In the genomic region with DNA sequence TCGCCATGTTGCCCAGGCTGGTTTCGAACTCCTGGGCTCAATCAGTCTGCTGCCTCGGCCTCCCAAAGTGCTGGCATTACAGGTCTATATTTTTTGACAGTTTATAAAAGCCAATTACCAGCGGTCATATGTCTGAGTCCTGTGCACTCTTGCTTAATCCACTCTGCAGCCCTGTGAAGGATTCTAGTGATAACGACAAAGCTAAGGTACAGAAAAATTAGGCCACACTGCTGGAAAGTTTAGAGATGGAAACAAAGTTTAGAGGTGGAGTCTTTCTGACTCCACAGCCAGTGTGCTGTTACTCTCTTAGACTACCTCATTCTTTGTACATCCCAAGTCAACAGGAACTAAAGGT, we compare ENCODE assay signal across 8 cellular contexts. TPM values are rescaled to one million over a fixed set of nuclear protein-coding genes. Genes with fewer than 3 reads are reported as not detected.
DNase-seq lines count a peak whose midpoint lies in the region; ATAC-seq, FAIRE-seq and TF ChIP-seq lines count a peak whose summit lies in the region.

No MANE protein-coding gene starts in this region.

- no peak overlapping the region for H4K5ac ChIP-seq in mesendoderm (ENCODE audit: low read length)

- H2BK15ac ChIP-seq in mesendoderm (replicated peaks; ENCODE audit: low read depth) = no peak overlapping the region

- H3K23ac ChIP-seq in mesendoderm (ENCODE audit: low read length) = no peak overlapping the region

- H3K27ac ChIP-seq in left ventricle myocardium inferior (replicated peaks) (peak overlapping the region; percentile 97), GM12878 (ENCODE audit: control insufficient read depth, insufficient read depth) (peak overlapping the region; percentile 87), mesendoderm (ENCODE audit: low read depth, low read length) (no peak overlapping the region), vagina (peak overlapping the region; percentile 66)

- H3K9me3 ChIP-seq in left ventricle myocardium inferior (replicated peaks) (no peaks in the 10 kb centered on the region), GM12878 (replicated peaks; ENCODE audit: control insufficient read depth, insufficient read depth, low read length) (no peaks in the 10 kb centered on the region), vagina (no peaks in the 10 kb centered on the region)

- H2AK5ac ChIP-seq in mesendoderm (ENCODE audit: low read length) = no peak overlapping the region

- H3K36me3 ChIP-seq in left ventricle myocardium inferior = no peaks in the 10 kb centered on the region
- 0 out of 4 replicates have a peak, but pooled peaks cover 0 to 2% of the 10 kb centered on the region in 2 experiments for H3K36me3 ChIP-seq in GM12878 (ENCODE audit: control insufficient read depth in 2 of 2, insufficient read depth in 2 of 2, low read length in 1 of 2)
- H3K36me3 ChIP-seq in mesendoderm (ENCODE audit: control insufficient read depth, insufficient read depth, low read length) = no peaks in the 10 kb centered on the region
- H3K36me3 ChIP-seq in vagina = no peaks in the 10 kb centered on the region

- no peak for FAIRE-seq in GM12878 (lab: Jason Lieb, UNC)

- H3K79me2 ChIP-seq in GM12878 (ENCODE audit: control insufficient read depth, insufficient read depth, low read length) (peaks cover 33% of the 10 kb centered on the region), mesendoderm (ENCODE audit: control insufficient read depth, insufficient read depth, low read length) (no peaks in the 10 kb centered on the region)

- peak overlapping the region; percentile 89 for H3K56ac ChIP-seq in mesendoderm (ENCODE audit: low read length)

- H3K79me1 ChIP-seq in mesendoderm (ENCODE audit: low read length) = no peaks in the 10 kb centered on the region

- BruUV-seq in GM12878 (replicated peaks; lab: Mats Ljungman, UMichigan) = no TSS peak

- no peaks in the 10 kb centered on the region; the same call in 1 of the 2 replicates for H4K20me1 ChIP-seq in GM12878 (ENCODE audit: control insufficient read depth, insufficient read depth)

- H2BK5ac ChIP-seq in mesendoderm (ENCODE audit: low read length) = no peak overlapping the region

- intact Hi-C loops in left ventricle myocardium inferior (cut with micrococcal nuclease) (no loop called here), cardiac septum (cut with DNase I) (loop anchor here (10.0 kb wide), 1 partner anchor 377 kb away; the partner anchor contains the start of gene RSU1), GM12878 (cut with micrococcal nuclease; ENCODE audit: unreplicated experiment) (loop anchor here (5.0 to 10.0 kb wide), 2 partner anchors 337 to 380 kb away; partner anchors contain the start of gene RSU1), vagina (cut with DNase I) (no loop called here)

- no peak for TF ChIP-seq CTCF in left ventricle myocardium inferior (IDR thresholded peaks at IDR 0.05; ENCODE audit: borderline replicate concordance)
- no peak for TF ChIP-seq CTCF in GM12878 (IDR thresholded peaks at IDR 0.05 in 2 of 3, conservative IDR thresholded peaks at IDR 0.05 in 1 of 3; ENCODE audit: control insufficient read depth in 2 of 3, extremely low read depth in 1 of 3, insufficient read depth in 1 of 3, low read depth in 3 of 3, low read length in 3 of 3)
- no peak for TF ChIP-seq CTCF in vagina (IDR thresholded peaks at IDR 0.05)

- CTCF ChIA-PET in GM12878 (lab: Yijun Ruan, JAX) = interaction anchor here (0.7 to 1.0 kb wide), 3 partner anchors 9 to 133 kb away, joined by 3 read pairs; no protein-coding TSS in a partner anchor

- H3K27me3 ChIP-seq in left ventricle myocardium inferior (ENCODE audit: low read depth) (no peaks in the 10 kb centered on the region), GM12878 (replicated peaks in 1 of 2; ENCODE audit: control insufficient read depth in 2 of 2, insufficient read depth in 2 of 2, low read length in 1 of 2) (no peaks in the 10 kb centered on the region), mesendoderm (ENCODE audit: insufficient read depth, low read length, poor library complexity) (no peaks in the 10 kb centered on the region), vagina (no peaks in the 10 kb centered on the region)

- no peak overlapping the region for H4K8ac ChIP-seq in mesendoderm (ENCODE audit: low read depth, low read length)

- WGBS in GM12878 (ENCODE audit: insufficient coverage, insufficient replicate concordance, low lambda C conversion rate, missing lambda C conversion rate) = under 1% methylated on average over 5 of the region's 5 CpGs
- WGBS in mesendoderm (ENCODE audit: extremely low coverage, insufficient coverage, low lambda C conversion rate) = no CpG with 5 or more reads among the region's 5 CpGs

- peak overlapping the region; percentile 69 for H3K4me2 ChIP-seq in GM12878 (ENCODE audit: control insufficient read depth, insufficient read depth)
- H3K4me2 ChIP-seq in mesendoderm (ENCODE audit: low read length) = no peak overlapping the region

- peak overlapping the region; percentile 92 for H3K9ac ChIP-seq in GM12878 (ENCODE audit: control insufficient read depth, insufficient read depth, low read length)
- peak overlapping the region; percentile 75 for H3K9ac ChIP-seq in mesendoderm (ENCODE audit: low read length)

- DNase-seq in left ventricle myocardium inferior (no peak), cardiac septum (ENCODE audit: low spot score) (no peak), GM12878 (ENCODE audit: low read depth, low spot score) (no peak), mesendoderm (no peak), vagina (ENCODE audit: extremely low spot score in 2 of 2) (no peak), UCSD-AML1 (lab: John Stamatoyannopoulos, UW; ENCODE audit: unreplicated experiment) (no peak), NCI-H446 (lab: John Stamatoyannopoulos, UW) (no peak)

- ATAC-seq in GM12878 (peak; percentile 5), HG02981 (IDR thresholded peaks at IDR 0.05; ENCODE audit: unreplicated experiment) (no peak)

- peak overlapping the region; percentile 90 for H2AFZ ChIP-seq in GM12878 (ENCODE audit: control insufficient read depth, low read depth, low read length)

- no peak overlapping the region for H2BK120ac ChIP-seq in mesendoderm (ENCODE audit: low read depth, low read length)

- H3K4me1 ChIP-seq in left ventricle myocardium inferior (peaks cover 56% of the 10 kb centered on the region), GM12878 (ENCODE audit: control insufficient read depth, insufficient read depth, low read length) (peaks cover 20% of the 10 kb centered on the region), mesendoderm (ENCODE audit: control insufficient read depth, low read depth, low read length) (peaks cover 7% of the 10 kb centered on the region), vagina (peaks cover 26% of the 10 kb centered on the region)

- TF ChIP-seq EP300 in GM12878 (IDR thresholded peaks at IDR 0.05; ENCODE audit: borderline replicate concordance in 1 of 2, control insufficient read depth in 1 of 2, low read depth in 2 of 2, low read length in 2 of 2) = no peak

- TF ChIP-seq RAD21 in GM12878 (IDR thresholded peaks at IDR 0.05; ENCODE audit: insufficient read depth, low read depth, low read length) = no peak

- H3K18ac ChIP-seq in mesendoderm (ENCODE audit: low read length) = peak overlapping the region; percentile 4

- SMC1A ChIA-PET in GM12878 (lab: Charles Lee; ENCODE audit: uncharacterized antibody, unreplicated experiment) = interaction anchor here (0.6 to 1.6 kb wide), 6 partner anchors 40 to 366 kb away, joined by 3 to 7 read pairs (median 3); no protein-coding TSS in a partner anchor

- RAD21 ChIA-PET in GM12878 (lab: Charles Lee; ENCODE audit: unreplicated experiment) = interaction anchor here (0.5 to 1.5 kb wide), 6 partner anchors 11 to 380 kb away, joined by 3 to 5 read pairs (median 4); partner anchors contain the start of gene RSU1

- TF ChIP-seq POLR2A in GM12878 (IDR thresholded peaks at IDR 0.05; ENCODE audit: low read depth, low read length) = no peak
- TF ChIP-seq POLR2A in vagina (IDR thresholded peaks at IDR 0.05) = no peak

- no peak overlapping the region for H3K4ac ChIP-seq in mesendoderm (ENCODE audit: low read depth, low read length)

- in situ Hi-C loops in GM12878 (cut with MboI) = loop anchor here (25.0 kb wide), 1 partner anchor 1275 kb away; the partner anchor contains the start of gene NMT2

- POLR2A ChIA-PET in GM12878 (lab: Charles Lee) = interaction anchor here (0.6 to 1.2 kb wide), 5 partner anchors 21 to 1958 kb away, joined by 3 to 6 read pairs (median 4); no protein-coding TSS in a partner anchor

- H3K4me3 ChIP-seq in left ventricle myocardium inferior (peak overlapping the region; percentile 81), GM12878 (peak overlapping the region; percentile 80), mesendoderm (ENCODE audit: low read length) (no peak overlapping the region), vagina (peak overlapping the region; percentile 52 to 77)

TF ChIP-seq in GM12878, 131 proteins besides CTCF, POLR2A, EP300 and RAD21 (continues in another document):
- TF ChIP-seq ZNF24 (IDR thresholded peaks at IDR 0.05) = 0 out of 2 replicates have a peak, but pooled peaks have one; percentile 16

RNA-seq across cellular contexts. Expression of gene PTER, which starts 0.7 kb away (rescaled TPM):
- total RNA-seq in left ventricle myocardium inferior (16.3 TPM), cardiac septum (6.0 TPM), GM12878 (2014; rRNA removed) (21.7 and 24.9 TPM in 2 replicates), GM12878 (2014; rRNA removed; fragmentation: Illumina TruSeq; extraction: Trizol) (26.4 and 26.9 TPM in 2 replicates), GM12878 (2021) (19.9 and 20.3 TPM in 2 replicates), vagina (7.4 TPM)
- total RNA-seq in GM12878 (2013; cell fraction: nucleolus; rRNA removed) = 53.1 and 57.4 TPM in 2 replicates
- 6.4 TPM for polyA plus RNA-seq in GM12878 (2011; ENCODE audit: low read depth)
- polyA plus RNA-seq in GM12878 (2011; rRNA removed) (31.2 and 41.2 TPM in 2 replicates), GM12878 (2014; fragmentation: Illumina TruSeq; extraction: Trizol) (25.3 and 31.5 TPM in 2 replicates), GM12878 (2014; fragmentation: Nextera tagmentation; extraction: Ambion mirVana) (10 to 100 TPM; 18.4 to 29.4 TPM), GM12878 (2014; rRNA removed) (10.6 and 16.0 TPM in 2 replicates), GM12878 (2016; fragmentation: Nextera tagmentation; extraction: Ambion mirVana) (10 to 100 TPM; 22.7 to 23.5 TPM)
- polyA plus RNA-seq in GM12878 (2011; cell fraction: cytosol; rRNA removed) = 15.3 and 17.4 TPM in 2 replicates
- 12.4 and 13.9 TPM in 2 replicates for polyA plus RNA-seq in GM12878 (2011; cell fraction: nucleus; rRNA removed)
- polyA plus RNA-seq in GM12878 (2012) = 6.3 and 9.9 TPM in 2 replicates
- polyA minus RNA-seq in GM12878 (2011; rRNA and poly(A)+ RNA removed) = 34.5 and 39.7 TPM in 2 replicates
- 9.4 and 13.7 TPM in 2 replicates for polyA minus RNA-seq in GM12878 (2011; cell fraction: cytosol; rRNA and poly(A)+ RNA removed)
- polyA minus RNA-seq in GM12878 (2011; cell fraction: nucleus; rRNA and poly(A)+ RNA removed) = 17.5 and 19.4 TPM in 2 replicates
- 7.8 TPM for polyA plus RNA-seq in mesendoderm (2013, experiment 1 of 2)
- 7.4 TPM for polyA plus RNA-seq in mesendoderm (2013, experiment 2 of 2)

Comparison
In these comparisons a context has a peak if more than half of its experiments do, and no peak if none do; other contexts are left out.
1. intact Hi-C loops: an anchor here in cardiac septum (10.0 kb wide) and GM12878 (5.0 to 10.0 kb wide); none called in left ventricle myocardium inferior and vagina.